ENCODE assay signal across 27 cellular contexts in genomic region chr16:55051571-55051970, GRCh38.
DNase-seq lines count a peak whose midpoint lies in the region; ATAC-seq and TF ChIP-seq lines count a peak whose summit lies in the region.
"Had no signal": no experiment of that assay in that cellular context is flagged by ENCODE, and none has a peak within 500 bp of the region (broad histone marks: within the 10 kb centered on the region; RNA-seq: fewer than 3 reads in every experiment).

No MANE protein-coding gene starts in this region.

- no peaks in the 10 kb centered on the region for H3K36me3 ChIP-seq in DND-41 (ENCODE audit: insufficient read depth, low read length)
- H3K36me3 ChIP-seq in osteoblast (ENCODE audit: insufficient read depth, low read length) = no peaks in the 10 kb centered on the region
- H3K36me3 ChIP-seq: HAP-1 had no signal

- TF ChIP-seq CTCF in DND-41 (IDR thresholded peaks at IDR 0.05; ENCODE audit: borderline replicate concordance, extremely low read depth, low read length, poor library complexity, severe bottlenecking) (no peak), osteoblast (IDR thresholded peaks at IDR 0.05; ENCODE audit: extremely low read depth, low read depth, low read length) (no peak)

- H3K4me1 ChIP-seq in DND-41 (ENCODE audit: insufficient read depth, low read length) (peaks cover 8% of the 10 kb centered on the region), osteoblast (ENCODE audit: insufficient read depth, low read length) (no peaks in the 10 kb centered on the region)
- H3K4me1 ChIP-seq: HAP-1 had no signal

- H3K79me2 ChIP-seq in DND-41 (ENCODE audit: insufficient read depth, low read length) (no peaks in the 10 kb centered on the region), osteoblast (ENCODE audit: insufficient read depth, low read length) (no peaks in the 10 kb centered on the region)

- H3K4me3 ChIP-seq in DND-41 (ENCODE audit: low read depth in 1 of 2, low read length in 2 of 2) = no peak overlapping the region
- H3K4me3 ChIP-seq in osteoblast (ENCODE audit: insufficient read depth, low read length) = no peak overlapping the region
- H3K4me3 ChIP-seq: GM12878, GM23338, HAP-1, PC-9 had no signal

- no peak overlapping the region for H3K4me3 Mint-ChIP-seq in T-helper 17 cell
- H3K4me3 Mint-ChIP-seq: CD4-positive, alpha-beta memory T cell; GM23338; HFFc6 had no signal

- H3K27me3 Mint-ChIP-seq in T-helper 17 cell = peaks cover 34% of the 10 kb centered on the region

- H3K27ac ChIP-seq in DND-41 (ENCODE audit: low read length) = no peak overlapping the region
- no peak overlapping the region for H3K27ac ChIP-seq in osteoblast (ENCODE audit: low read depth, low read length)
- H3K27ac ChIP-seq: KMS-11, PC-9 had no signal

- peak; percentile 10 for DNase-seq in DND-41
- no peak for DNase-seq in T-helper 17 cell
- no peak for DNase-seq in osteoblast (ENCODE audit: insufficient read length, low spot score, missing footprints)
- no peak for DNase-seq in NCI-H2227 (lab: John Stamatoyannopoulos, UW; ENCODE audit: unreplicated experiment)
- no peak for DNase-seq in NCI-H524 treated with DMSO at 0.1 percent for 48 hours (lab: John Stamatoyannopoulos, UW)
- no peak for DNase-seq in activated CD8-positive, alpha-beta memory T cell treated with anti-CD3 and anti-CD28 coated beads, Interleukin-2, amount 50 U/mL, for 4 hours
- DNase-seq: C1 segment of cervical spinal cord; CD4-positive, alpha-beta memory T cell; COR-L47; EL; GDM1; HFFc6; NCI-H1092; NCI-H1417 treated with DMSO at 0.1 percent for 48 hours; NCI-H187 treated with DMSO at 0.1 percent for 48 hours; NCI-H2171 treated with DMSO at 0.1 percent for 48 hours; NCI-H446; NCI-H526; NCI-H82; NK-92 treated with Interleukin-12 subunit alpha and Interleukin-12 subunit beta, amount 100 ng/mL, for 24 hours; PC-9; Right ventricle myocardium superior had no signal

- H3K27me3 ChIP-seq in DND-41 (ENCODE audit: insufficient read depth, low read length, poor library complexity) (no peaks in the 10 kb centered on the region), osteoblast (ENCODE audit: insufficient read depth, low read length) (peaks cover 18% of the 10 kb centered on the region)

- no peak overlapping the region for H3K9ac ChIP-seq in DND-41 (ENCODE audit: low read depth, low read length)
- H3K9ac ChIP-seq: KMS-11 had no signal

- H4K20me1 ChIP-seq in DND-41 (ENCODE audit: insufficient read depth, low read length) (no peaks in the 10 kb centered on the region), osteoblast (ENCODE audit: insufficient read depth, low read length) (no peaks in the 10 kb centered on the region)

- H3K4me2 ChIP-seq in DND-41 (ENCODE audit: insufficient read depth, low read length) (no peak overlapping the region), osteoblast (ENCODE audit: insufficient read depth, low read length) (no peak overlapping the region)
- H3K4me2 ChIP-seq: GM23338, KMS-11, PC-9 had no signal

- ATAC-seq in DND-41 (ENCODE audit: insufficient read depth, low read depth) (no peak), T-helper 17 cell (no peak), GM21423 (IDR thresholded peaks at IDR 0.05; ENCODE audit: unreplicated experiment) (no peak)
- ATAC-seq: GM12878, GM23338 had no signal

- H3K36me3 Mint-ChIP-seq in T-helper 17 cell (ENCODE audit: low read depth) = no peaks in the 10 kb centered on the region
- H3K36me3 Mint-ChIP-seq: CD4-positive, alpha-beta memory T cell had no signal

- H3K27ac Mint-ChIP-seq in T-helper 17 cell = peak overlapping the region; percentile 1
- H3K27ac Mint-ChIP-seq: CD4-positive, alpha-beta memory T cell; GM23338; HFFc6 had no signal

- H3K9me3 ChIP-seq in DND-41 (ENCODE audit: insufficient read depth, low read length, severe bottlenecking) = no peaks in the 10 kb centered on the region
- no peaks in the 10 kb centered on the region for H3K9me3 ChIP-seq in T-helper 17 cell (ENCODE audit: control insufficient read depth, low read length, poor library complexity, severe bottlenecking)
- H3K9me3 ChIP-seq in osteoblast (ENCODE audit: low read depth, low read length) = no peaks in the 10 kb centered on the region
- H3K9me3 ChIP-seq: HAP-1 had no signal

- H3K4me1 Mint-ChIP-seq in T-helper 17 cell = no peaks in the 10 kb centered on the region

- H2AFZ ChIP-seq in DND-41 (ENCODE audit: low read depth, low read length) = no peak overlapping the region
- H2AFZ ChIP-seq in osteoblast (ENCODE audit: low read length) = peak overlapping the region; percentile 41
- H2AFZ ChIP-seq: PC-9 had no signal
